Comparison of ENCODE assay signal across 14 cellular contexts in genomic region chr18:23572570-23572969, GRCh38.
"Had no signal": no experiment of that assay in that cellular context is flagged by ENCODE, and none has a peak within 500 bp of the region (broad histone marks: within the 10 kb centered on the region; RNA-seq: fewer than 3 reads in every experiment).

No MANE protein-coding gene starts in this region.

- H3K27ac ChIP-seq: esophagus muscularis mucosa, ovary, tibial artery had no signal

- H3K27me3 Mint-ChIP-seq: activated naive CD8-positive, alpha-beta T cell treated with anti-CD3 and anti-CD28 coated beads, Interleukin-2, amount 10 ng/mL, durations not matched to agents 7 days and 5 days had no signal

- H3K4me3 ChIP-seq: breast epithelium, esophagus muscularis mucosa, ovary, skin epidermis, tibial artery had no signal

- H3K27ac Mint-ChIP-seq: WTC11 had no signal

- H3K27me3 ChIP-seq: breast epithelium, esophagus muscularis mucosa, ovary, tibial artery had no signal

- DNase-seq: activated gamma-delta T cell treated with Interleukin-2 at 50 U/mL for 16 hours; activated naive CD8-positive, alpha-beta T cell treated with anti-CD3 and anti-CD28 coated beads, Interleukin-2, amount 10 ng/mL, durations not matched to agents 7 days and 5 days; activated T-cell treated with anti-CD3 and anti-CD28 coated beads, Interleukin-2, amount 50 U/mL, for 1 hour; aorta; mesendoderm; ovary; stimulated activated CD4-positive, alpha-beta T cell treated with anti-CD3 and anti-CD28 coated beads, Interleukin-4, amount 100 ng/mL, for 4 hours; tibial artery had no signal

- H3K9me3 ChIP-seq: breast epithelium, esophagus muscularis mucosa, ovary, tibial artery had no signal

- H3K36me3 ChIP-seq: breast epithelium, ovary had no signal

- H3K9me3 Mint-ChIP-seq: activated naive CD8-positive, alpha-beta T cell treated with anti-CD3 and anti-CD28 coated beads, Interleukin-2, amount 10 ng/mL, durations not matched to agents 7 days and 5 days; neural crest cell; WTC11 had no signal

- FAIRE-seq: endometrium had no signal

- ATAC-seq: WTC11 had no signal

- H3K4me3 Mint-ChIP-seq: activated naive CD8-positive, alpha-beta T cell treated with anti-CD3 and anti-CD28 coated beads, Interleukin-2, amount 10 ng/mL, durations not matched to agents 7 days and 5 days; neural crest cell; WTC11 had no signal
